Comparison of ENCODE assay signal across 8 cellular contexts in the genomic region with DNA sequence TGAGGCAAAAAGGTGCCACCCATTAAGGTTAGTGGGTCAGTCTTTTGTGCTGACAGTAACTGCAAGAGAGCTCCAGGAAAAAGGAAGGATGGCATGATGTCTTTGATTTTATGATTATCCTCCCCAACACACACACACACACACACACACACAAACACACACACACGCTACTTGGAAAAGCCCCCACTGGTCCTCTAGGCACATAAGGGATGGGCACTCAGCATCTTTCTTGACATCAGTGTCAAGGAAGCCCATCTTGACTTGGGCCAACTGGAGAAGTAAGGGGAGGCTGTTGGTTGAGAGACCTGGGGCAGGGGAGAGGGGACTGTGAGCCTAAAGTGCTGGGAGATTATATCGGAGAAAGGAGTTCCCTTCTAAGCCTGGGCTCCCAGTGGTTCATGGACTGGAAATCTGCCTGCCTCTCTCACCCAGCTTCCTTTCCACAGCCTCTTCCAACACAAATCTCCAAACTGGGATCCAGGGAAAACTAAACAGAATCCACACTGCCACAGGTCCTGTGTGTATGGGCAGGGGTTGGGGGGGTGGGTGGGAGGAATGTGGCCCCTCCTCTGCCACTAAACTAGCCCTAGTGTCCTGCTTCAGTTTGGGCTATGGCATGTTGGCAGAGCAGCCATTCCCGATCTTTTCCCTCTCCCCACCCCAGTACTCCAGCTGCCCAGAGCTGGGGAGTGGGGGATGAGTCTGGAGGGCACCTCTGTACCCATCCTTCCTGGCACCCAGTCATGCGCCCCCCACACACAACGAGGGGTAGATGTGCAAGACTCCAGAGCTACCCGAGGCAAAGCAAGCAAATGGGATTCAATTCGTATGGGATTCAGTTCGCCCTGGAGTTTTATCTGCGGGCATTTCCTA. TPM values are rescaled to one million over a fixed set of nuclear protein-coding genes. Genes with fewer than 3 reads are reported as not detected.
DNase-seq lines count a peak whose midpoint lies in the region; ATAC-seq, FAIRE-seq and TF ChIP-seq lines count a peak whose summit lies in the region.

No MANE protein-coding gene starts in this region.

- H3K27me3 ChIP-seq in liver (ENCODE audit: control insufficient read depth in 4 of 4, insufficient read depth in 4 of 4, low read length in 3 of 4): no peaks in the 10 kb centered on the region
- H3K27me3 ChIP-seq in suprapubic skin: no peaks in the 10 kb centered on the region

- TF ChIP-seq POLR2A in suprapubic skin (IDR thresholded peaks at IDR 0.05) (no peak), H54 (IDR thresholded peaks at IDR 0.05; ENCODE audit: low read depth, low read length) (no peak)

- no peak for DNase-seq in HTR-8/SVneo (ENCODE audit: insufficient read length, low spot score)
- DNase-seq in cardiac fibroblast (ENCODE audit: low read depth in 2 of 2): no peak
- DNase-seq in suprapubic skin (ENCODE audit: low spot score in 2 of 2): no peak
- DNase-seq in H54 (ENCODE audit: insufficient read length, low spot score): no peak
- DNase-seq in NK-92 treated with Interleukin-12 subunit alpha and Interleukin-12 subunit beta, amount 100 ng/mL, for 24 hours (lab: John Stamatoyannopoulos, UW): no peak
- DNase-seq in NCI-H748 (lab: John Stamatoyannopoulos, UW; ENCODE audit: unreplicated experiment): no peak

- H3K4me1 ChIP-seq in liver (ENCODE audit: control insufficient read depth in 4 of 4, insufficient read depth in 4 of 4, low read length in 3 of 4) (peaks cover 13 to 72% (median 55%) of the 10 kb centered on the region in 4 donors), suprapubic skin (peaks cover 75% of the 10 kb centered on the region)

- TF ChIP-seq RAD21 in liver (IDR thresholded peaks at IDR 0.05): no peak

- FAIRE-seq in HTR-8/SVneo (lab: Jason Lieb, UNC) (peak; percentile 58), H54 (lab: Jason Lieb, UNC) (no peak)

- WGBS in liver: 34% methylated on average over 9 of the region's 9 CpGs
- 5% methylated on average over 8 of the region's 9 CpGs for WGBS in suprapubic skin

- ATAC-seq in GM21717 (IDR thresholded peaks at IDR 0.05; ENCODE audit: unreplicated experiment): no peak

- no peak for TF ChIP-seq EP300 in suprapubic skin (IDR thresholded peaks at IDR 0.05)

- peak overlapping the region in 1 of 2 donors; percentile 60 for H3K9ac ChIP-seq in liver (ENCODE audit: low read depth in 1 of 2, low read length in 2 of 2)

- no peaks in the 10 kb centered on the region for H3K9me3 ChIP-seq in liver (ENCODE audit: control insufficient read depth in 4 of 4, low read length in 3 of 4)
- H3K9me3 ChIP-seq in suprapubic skin: no peaks in the 10 kb centered on the region

- H3K4me3 ChIP-seq in cardiac fibroblast (replicated peaks in 1 of 2; ENCODE audit: low read depth in 2 of 2, low read length in 2 of 2) (peak overlapping the region; percentile 88 to 96), liver (ENCODE audit: low read depth in 1 of 3, low read length in 3 of 3) (peak overlapping the region; percentile 59 to 94 (median 82)), suprapubic skin (peak overlapping the region; percentile 69)

- H3K27ac ChIP-seq in liver (ENCODE audit: low read depth in 1 of 2, low read length in 2 of 2) (peak overlapping the region; percentile 91), suprapubic skin (peak overlapping the region; percentile 98)

- peaks cover 6 to 29% (median 11%) of the 10 kb centered on the region in 4 donors for H3K36me3 ChIP-seq in liver (ENCODE audit: control insufficient read depth in 4 of 4, insufficient read depth in 3 of 4, low read depth in 1 of 4, low read length in 3 of 4)
- peaks cover 38% of the 10 kb centered on the region for H3K36me3 ChIP-seq in suprapubic skin

- TF ChIP-seq CTCF in cardiac fibroblast (IDR thresholded peaks at IDR 0.05; ENCODE audit: low read depth, low read length) (no peak), liver (IDR thresholded peaks at IDR 0.05; ENCODE audit: low read depth, low read length, missing input control) (no peak), suprapubic skin (IDR thresholded peaks at IDR 0.05) (no peak)

TF ChIP-seq in liver, 16 proteins besides CTCF, POLR2A, EP300 and RAD21:
- TF ChIP-seq HNF4A (conservative IDR thresholded peaks at IDR 0.05): no peak
- TF ChIP-seq JUND (IDR thresholded peaks at IDR 0.05): no peak
- no peak for TF ChIP-seq ATF3 (IDR thresholded peaks at IDR 0.05)
- TF ChIP-seq YY1 (IDR thresholded peaks at IDR 0.05): no peak
- TF ChIP-seq FOXA2 (IDR thresholded peaks at IDR 0.05): no peak
- no peak for TF ChIP-seq NR2F2 (IDR thresholded peaks at IDR 0.05)
- no peak for TF ChIP-seq HNF4G (IDR thresholded peaks at IDR 0.05)
- TF ChIP-seq REST (IDR thresholded peaks at IDR 0.05): no peak
- TF ChIP-seq TAF1 (conservative IDR thresholded peaks at IDR 0.05): no peak
- no peak for TF ChIP-seq GABPA (IDR thresholded peaks at IDR 0.05 in 1 of 2, conservative IDR thresholded peaks at IDR 0.05 in 1 of 2)

RNA-seq across cellular contexts. Expression of gene AMOTL2, which starts 1.6 kb away (rescaled TPM):
- 10 to 100 TPM in 1 of 2 donors, 1 to 10 TPM in 1; 5.0 to 16.7 TPM for total RNA-seq in liver
- polyA plus RNA-seq in liver: 10 to 100 TPM in 1 of 2 donors, 1 to 10 TPM in 1; 4.2 to 13.8 TPM
- 100 to 1,000 TPM in 2 of 4 donors, 10 to 100 TPM in 2; 80.4 to 118 (median 95.8) TPM for total RNA-seq in suprapubic skin

Comparison
In these comparisons a context has a peak if more than half of its experiments do, and no peak if none do; other contexts are left out.
1. RNA of gene AMOTL2, which starts 1.6 kb away (total RNA-seq): 80.4 to 118 TPM in suprapubic skin; 5.0 to 16.7 TPM in liver; every median in the first group is over 4 times any median in the second.
2. Peak in every context shown above with its lines, with median percentiles within 50 percentile points of each other: H3K4me3 ChIP-seq.